In genomic region chr17:61216066-61216465, GRCh38 we compare ENCODE assay signal across 32 cellular contexts.
A peak's percentile ranks its signal among the peaks of the same experiment; 100 is the strongest.
DNase-seq lines count a peak whose midpoint lies in the region; ATAC-seq and TF ChIP-seq lines count a peak whose summit lies in the region.
"Had no signal": no experiment of that assay in that cellular context is flagged by ENCODE, and none has a peak within 500 bp of the region (broad histone marks: within the 10 kb centered on the region; RNA-seq: fewer than 3 reads in every experiment).

No MANE protein-coding gene starts in this region.

- H3K27ac ChIP-seq in coronary artery = no peak overlapping the region
- no peak overlapping the region for H3K27ac ChIP-seq in CD8-positive, alpha-beta T cell (ENCODE audit: low read depth, low read length)
- H3K27ac ChIP-seq: 22Rv1; A549; BLaER1; BLaER1 treated with 17β-estradiol and CSF1 and Interleukin-3, amounts not matched to agents 10 nM and 100 nM; C4-2B had no signal

- POLR2A ChIA-PET in CD8-positive, alpha-beta T cell (lab: Charles Lee) = interaction anchor here (0.8 to 1.7 kb wide), 2 partner anchors 14 to 42 kb away, joined by 3 to 4 read pairs; no protein-coding TSS in a partner anchor

- no peaks in the 10 kb centered on the region for H3K27me3 ChIP-seq in CD8-positive, alpha-beta T cell (ENCODE audit: insufficient read depth, low read length)
- H3K27me3 ChIP-seq: BE2C; BLaER1; BLaER1 treated with 17β-estradiol and CSF1 and Interleukin-3, amounts not matched to agents 10 nM and 100 nM had no signal

- CTCF ChIA-PET in CD8-positive, alpha-beta T cell (lab: Charles Lee) = no interaction called here

- H3K4me3 ChIP-seq in coronary artery = no peak overlapping the region
- no peak overlapping the region for H3K4me3 ChIP-seq in CD8-positive, alpha-beta T cell (ENCODE audit: low read depth, low read length)
- H3K4me3 ChIP-seq: A549; BLaER1; BLaER1 treated with 17β-estradiol and CSF1 and Interleukin-3, amounts not matched to agents 10 nM and 100 nM had no signal

- peaks cover 2% of the 10 kb centered on the region for H3K4me1 ChIP-seq in CD8-positive, alpha-beta T cell (ENCODE audit: insufficient read depth, low read length)

- no peaks in the 10 kb centered on the region for H3K9me3 Mint-ChIP-seq in mesothelial cell of epicardium
- H3K9me3 Mint-ChIP-seq in CD8-positive, alpha-beta T cell = no peaks in the 10 kb centered on the region
- H3K9me3 Mint-ChIP-seq: CD4-positive, alpha-beta T cell; CD4-positive, CD25-positive, alpha-beta regulatory T cell; CD8-positive, alpha-beta memory T cell had no signal

- no peak for TF ChIP-seq CTCF in mesothelial cell of epicardium (IDR thresholded peaks at IDR 0.05; ENCODE audit: unreplicated experiment)
- peak; percentile 64 for TF ChIP-seq CTCF in subcutaneous adipose tissue (IDR thresholded peaks at IDR 0.05; ENCODE audit: low read depth)
- no peak for TF ChIP-seq CTCF in coronary artery (IDR thresholded peaks at IDR 0.05)
- TF ChIP-seq CTCF in CD8-positive, alpha-beta T cell (IDR thresholded peaks at IDR 0.05) = no peak

- no peaks in the 10 kb centered on the region for H3K36me3 ChIP-seq in CD8-positive, alpha-beta T cell (ENCODE audit: insufficient read depth, low read length)
- H3K36me3 ChIP-seq: BE2C; BLaER1; BLaER1 treated with 17β-estradiol and CSF1 and Interleukin-3, amounts not matched to agents 10 nM and 100 nM had no signal

- H3K4me3 Mint-ChIP-seq in mesothelial cell of epicardium = no peak overlapping the region
- no peak overlapping the region for H3K4me3 Mint-ChIP-seq in CD8-positive, alpha-beta T cell
- H3K4me3 Mint-ChIP-seq: B cell; CD14-positive monocyte; CD4-positive, alpha-beta memory T cell; CD4-positive, alpha-beta T cell; CD4-positive, CD25-positive, alpha-beta regulatory T cell; CD8-positive, alpha-beta memory T cell had no signal

- no peaks in the 10 kb centered on the region for H3K36me3 Mint-ChIP-seq in mesothelial cell of epicardium
- no peaks in the 10 kb centered on the region for H3K36me3 Mint-ChIP-seq in CD8-positive, alpha-beta T cell
- H3K36me3 Mint-ChIP-seq: CD4-positive, alpha-beta memory T cell had no signal

- no peaks in the 10 kb centered on the region for H3K9me3 ChIP-seq in CD8-positive, alpha-beta T cell (ENCODE audit: low read length)
- H3K9me3 ChIP-seq: A549; BE2C; BLaER1; BLaER1 treated with 17β-estradiol and CSF1 and Interleukin-3, amounts not matched to agents 10 nM and 100 nM; Caco-2 had no signal

- H3K27me3 Mint-ChIP-seq in mesothelial cell of epicardium (ENCODE audit: low read depth) = no peaks in the 10 kb centered on the region
- no peaks in the 10 kb centered on the region for H3K27me3 Mint-ChIP-seq in CD8-positive, alpha-beta T cell (ENCODE audit: low read depth)
- H3K27me3 Mint-ChIP-seq: B cell; CD4-positive, alpha-beta memory T cell; CD4-positive, alpha-beta T cell; CD4-positive, CD25-positive, alpha-beta regulatory T cell; CD8-positive, alpha-beta memory T cell had no signal

- peak overlapping the region; percentile 39 for H3K27ac Mint-ChIP-seq in mesothelial cell of epicardium
- H3K27ac Mint-ChIP-seq in CD8-positive, alpha-beta T cell = no peak overlapping the region
- H3K27ac Mint-ChIP-seq: B cell; CD4-positive, alpha-beta T cell; CD4-positive, CD25-positive, alpha-beta regulatory T cell; CD8-positive, alpha-beta memory T cell had no signal

- peak; percentile 11 for DNase-seq in NCI-H82 (lab: John Stamatoyannopoulos, UW)
- DNase-seq in NCI-H82 treated with DMSO at 0.1 percent for 48 hours (lab: John Stamatoyannopoulos, UW; ENCODE audit: unreplicated experiment) = no peak
- no peak for DNase-seq in mesothelial cell of epicardium (ENCODE audit: low spot score in 2 of 2, unreplicated experiment in 2 of 2)
- no peak for DNase-seq in coronary artery (ENCODE audit: low spot score)
- DNase-seq in CD8-positive, alpha-beta T cell = no peak
- DNase-seq: 8988T; ACHN; AML-193; BE2C; C1 segment of cervical spinal cord; Caco-2; Calu3; CD4-positive, alpha-beta memory T cell; CD4-positive, alpha-beta T cell; CD4-positive, CD25-positive, alpha-beta regulatory T cell; CD8-positive, alpha-beta memory T cell; COR-L47; DMS 273 treated with DMSO at 0.1 percent for 48 hours; DMS153; DMS53; DMS79; DMS79 treated with DMSO at 0.1 percent for 48 hours; DND-41; EL had no signal

- no peak for ATAC-seq in CD8-positive, alpha-beta T cell
- ATAC-seq: A549 had no signal

- H3K4me1 Mint-ChIP-seq in mesothelial cell of epicardium = peaks cover 52% of the 10 kb centered on the region
- peaks cover 6% of the 10 kb centered on the region for H3K4me1 Mint-ChIP-seq in CD8-positive, alpha-beta T cell (ENCODE audit: low read depth)

- intact Hi-C loops in CD8-positive, alpha-beta T cell (cut with DNase I, micrococcal nuclease) = no loop called here
